Comparison of ENCODE assay signal across 9 cellular contexts in the genomic region with DNA sequence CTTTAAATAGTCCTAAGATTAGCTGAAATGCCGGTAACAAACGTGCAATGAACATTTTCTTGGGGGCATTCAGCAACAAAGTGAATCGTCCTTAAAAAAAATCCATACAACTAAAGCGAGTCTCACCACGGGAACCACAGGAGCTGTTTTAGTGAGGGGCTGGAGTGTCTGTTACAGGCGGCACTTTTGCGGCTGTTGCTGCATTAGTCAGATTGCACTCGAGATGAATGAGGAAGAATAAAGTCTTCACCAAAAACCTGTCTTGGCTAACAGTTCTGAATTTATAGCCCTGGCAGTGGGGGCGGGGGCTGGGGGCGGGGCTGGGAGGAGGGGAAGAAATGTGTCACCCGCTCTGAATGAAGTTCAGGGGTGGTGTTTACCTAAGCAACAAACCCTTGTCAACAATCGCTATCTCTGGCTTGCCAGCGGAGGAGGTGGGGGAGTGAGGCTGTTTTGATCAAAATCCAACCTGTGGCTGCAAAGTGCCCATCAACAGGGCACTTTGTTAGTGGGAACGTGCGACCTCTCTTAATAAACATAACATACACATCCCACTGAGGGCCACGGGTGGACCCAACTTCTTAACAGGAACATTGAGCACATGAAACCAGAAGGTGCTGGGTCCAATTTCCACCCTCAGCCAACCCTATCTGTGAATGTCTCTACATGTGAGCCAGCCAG.
A peak's percentile ranks its signal among the peaks of the same experiment; 100 is the strongest.
DNase-seq lines count a peak whose midpoint lies in the region; ATAC-seq and TF ChIP-seq lines count a peak whose summit lies in the region.
"Had no signal": no experiment of that assay in that cellular context is flagged by ENCODE, and none has a peak within 500 bp of the region (broad histone marks: within the 10 kb centered on the region; RNA-seq: fewer than 3 reads in every experiment).

No MANE protein-coding gene starts in this region.

- H3K4me1 ChIP-seq in rectal smooth muscle tissue (ENCODE audit: control insufficient read depth, insufficient read depth, low read length): peaks cover 78% of the 10 kb centered on the region

- no peaks in the 10 kb centered on the region for H3K36me3 ChIP-seq in rectal smooth muscle tissue (ENCODE audit: control insufficient read depth, insufficient read depth, low read length)

- ATAC-seq in GM19467 (IDR thresholded peaks at IDR 0.05; ENCODE audit: unreplicated experiment) (no peak), GM19395 (IDR thresholded peaks at IDR 0.05; ENCODE audit: unreplicated experiment) (no peak)
- ATAC-seq: HCT116 had no signal

- peak overlapping the region; percentile 97 for H3K27ac ChIP-seq in rectal smooth muscle tissue (ENCODE audit: low read depth, low read length)

- no peak for TF ChIP-seq CTCF in fibroblast of mammary gland (conservative IDR thresholded peaks at IDR 0.05; ENCODE audit: control insufficient read depth, insufficient read depth, low read depth, low read length)

- DNase-seq in DMS153 (lab: John Stamatoyannopoulos, UW) (peak; percentile 90), NCI-H2196 treated with DMSO at 0.1 percent for 48 hours (lab: John Stamatoyannopoulos, UW; ENCODE audit: unreplicated experiment) (peak; percentile 52), fibroblast of mammary gland (ENCODE audit: low read depth) (peak; percentile 46), AG08396 (ENCODE audit: low spot score) (no peak)
- peak; percentile 8 for DNase-seq in activated CD8-positive, alpha-beta memory T cell treated with anti-CD3 and anti-CD28 coated beads, Interleukin-2, amount 50 U/mL, for 24 hours (ENCODE audit: extremely low read depth)

- no peaks in the 10 kb centered on the region for H3K27me3 ChIP-seq in rectal smooth muscle tissue (ENCODE audit: control insufficient read depth, insufficient read depth, low read length)

- H3K4me3 ChIP-seq in fibroblast of mammary gland (ENCODE audit: control insufficient read depth, low read depth, low read length): no peak overlapping the region
- peak overlapping the region; percentile 44 for H3K4me3 ChIP-seq in rectal smooth muscle tissue (ENCODE audit: low read length)

- peak overlapping the region; percentile 45 for H3K9ac ChIP-seq in rectal smooth muscle tissue (ENCODE audit: low read length)
